ENCODE assay signal across 17 cellular contexts in genomic region chr2:8645176-8645831, GRCh38. TPM values are rescaled to one million over a fixed set of nuclear protein-coding genes. Genes with fewer than 3 reads are reported as not detected.
DNase-seq lines count a peak whose midpoint lies in the region; ATAC-seq and TF ChIP-seq lines count a peak whose summit lies in the region.
"Had no signal": no experiment of that assay in that cellular context is flagged by ENCODE, and none has a peak within 500 bp of the region (broad histone marks: within the 10 kb centered on the region; RNA-seq: fewer than 3 reads in every experiment).

No MANE protein-coding gene starts in this region.

- H3K27me3 ChIP-seq in left ventricle myocardium inferior (ENCODE audit: low read depth) (no peaks in the 10 kb centered on the region), neutrophil (no peaks in the 10 kb centered on the region), upper lobe of right lung (no peaks in the 10 kb centered on the region)
- H3K27me3 ChIP-seq: BLaER1 treated with 17β-estradiol and CSF1 and Interleukin-3, amounts not matched to agents 10 nM and 100 nM; SJSA1 had no signal

- no peak overlapping the region for H3K4me3 Mint-ChIP-seq in natural killer cell

- H3K27ac ChIP-seq in left ventricle myocardium inferior (replicated peaks) (no peak overlapping the region), neutrophil (peak overlapping the region; percentile 77), upper lobe of right lung (no peak overlapping the region)
- H3K27ac ChIP-seq: GM23248, KMS-11, SJSA1 had no signal

- H3K9me3 Mint-ChIP-seq in natural killer cell = no peaks in the 10 kb centered on the region

- H3K36me3 Mint-ChIP-seq in natural killer cell = no peaks in the 10 kb centered on the region

- no peaks in the 10 kb centered on the region for H3K36me3 ChIP-seq in left ventricle myocardium inferior
- no peaks in the 10 kb centered on the region for H3K36me3 ChIP-seq in neutrophil
- H3K36me3 ChIP-seq in upper lobe of right lung = no peaks in the 10 kb centered on the region
- H3K36me3 ChIP-seq: SJSA1 had no signal

- peaks cover 9% of the 10 kb centered on the region for H3K4me1 ChIP-seq in left ventricle myocardium inferior
- peaks cover 21 to 25% of the 10 kb centered on the region in 2 experiments for H3K4me1 ChIP-seq in neutrophil (ENCODE audit: control insufficient read depth in 1 of 2, insufficient read depth in 1 of 2, low read depth in 1 of 2, low read length in 1 of 2)
- peaks cover 9% of the 10 kb centered on the region for H3K4me1 ChIP-seq in upper lobe of right lung
- H3K4me1 ChIP-seq: SJSA1 had no signal

- H3K27ac Mint-ChIP-seq in natural killer cell = no peak overlapping the region

- DNase-seq in left ventricle myocardium inferior (no peak), left cardiac atrium (no peak), upper lobe of right lung (peak; percentile 58), NCI-H146 (lab: John Stamatoyannopoulos, UW) (no peak), natural killer cell (no peak)
- DNase-seq: GM23248, NCI-H1092, NCI-H1694 treated with DMSO at 0.1 percent for 48 hours, NCI-H2107, NCI-H2227 treated with DMSO at 0.1 percent for 48 hours, NCI-H526 had no signal

- peak overlapping the region; percentile 23 for H3K4me3 ChIP-seq in left ventricle myocardium inferior
- peak overlapping the region in 1 of 2 experiments; percentile 56 for H3K4me3 ChIP-seq in neutrophil (ENCODE audit: low read depth in 1 of 2, low read length in 1 of 2)
- no peak overlapping the region for H3K4me3 ChIP-seq in upper lobe of right lung
- H3K4me3 ChIP-seq: BLaER1 treated with 17β-estradiol and CSF1 and Interleukin-3, amounts not matched to agents 10 nM and 100 nM; GM23248; SJSA1 had no signal

- peaks cover 6 to 7% of the 10 kb centered on the region in 2 donors for H3K4me1 Mint-ChIP-seq in natural killer cell

- TF ChIP-seq CTCF in left ventricle myocardium inferior (IDR thresholded peaks at IDR 0.05; ENCODE audit: borderline replicate concordance) (no peak), neutrophil (IDR thresholded peaks at IDR 0.05) (no peak), upper lobe of right lung (IDR thresholded peaks at IDR 0.05) (no peak), natural killer cell (IDR thresholded peaks at IDR 0.05) (no peak)

- no peaks in the 10 kb centered on the region for H3K27me3 Mint-ChIP-seq in natural killer cell (ENCODE audit: low read depth in 2 of 2)

- intact Hi-C loops in left ventricle myocardium inferior (cut with micrococcal nuclease) = no loop called here
- intact Hi-C loops in left cardiac atrium (cut with DNase I) = no loop called here
- intact Hi-C loops in upper lobe of right lung (cut with DNase I) = no loop called here
- intact Hi-C loops in natural killer cell (cut with micrococcal nuclease) = no loop called here

- no peaks in the 10 kb centered on the region for H3K9me3 ChIP-seq in left ventricle myocardium inferior (replicated peaks)
- H3K9me3 ChIP-seq in neutrophil = no peaks in the 10 kb centered on the region
- H3K9me3 ChIP-seq in upper lobe of right lung = no peaks in the 10 kb centered on the region
- H3K9me3 ChIP-seq: SJSA1 had no signal

- no peak for ATAC-seq in left cardiac atrium
- ATAC-seq in esophagus mucosa = peak; percentile 26
- no peak for ATAC-seq in upper lobe of right lung
- no peak for ATAC-seq in GM21723 (IDR thresholded peaks at IDR 0.05; ENCODE audit: unreplicated experiment)
- ATAC-seq in natural killer cell = no peak

RNA-seq across cellular contexts. Expression of gene ID2, which starts 36.6 kb away (rescaled TPM):
- total RNA-seq in left ventricle myocardium inferior (32.2 TPM), left cardiac atrium (10 to 100 TPM; 47.5 to 68.2 TPM), esophagus mucosa (3.8 TPM), upper lobe of right lung (99.5 TPM), natural killer cell (100 to 1,000 TPM; 185 to 209 (median 191) TPM)
